Comparison of ENCODE assay signal across 2 cellular contexts in genomic region chr16:54657709-54658102, GRCh38.
TF ChIP-seq lines count a peak whose summit lies in the region.

No MANE protein-coding gene starts in this region.

TF ChIP-seq in liver, 16 proteins besides CTCF, POLR2A, EP300 and RAD21:
- TF ChIP-seq FOXA2 (IDR thresholded peaks at IDR 0.05), result peak; percentile 91
- TF ChIP-seq HNF4A (conservative IDR thresholded peaks at IDR 0.05), result peak; percentile 63 to 72
- TF ChIP-seq RXRA (IDR thresholded peaks at IDR 0.05), result peak; percentile 65 to 79
- TF ChIP-seq NR2F2 (IDR thresholded peaks at IDR 0.05), result peak; percentile 50
- no peak for TF ChIP-seq HNF4G (IDR thresholded peaks at IDR 0.05)
- peak; percentile 86 for TF ChIP-seq FOXA1 (IDR thresholded peaks at IDR 0.05)
- peak; percentile 43 for TF ChIP-seq SP1 (IDR thresholded peaks at IDR 0.05)
- no peak for TF ChIP-seq MAX (IDR thresholded peaks at IDR 0.05)
- peak; percentile 44 to 61 for TF ChIP-seq JUND (IDR thresholded peaks at IDR 0.05)
- TF ChIP-seq YY1 (IDR thresholded peaks at IDR 0.05), result peak; percentile 66
- no peak for TF ChIP-seq GABPA (IDR thresholded peaks at IDR 0.05 in 1 of 2, conservative IDR thresholded peaks at IDR 0.05 in 1 of 2)
- peak in 1 of 2 donors; percentile 35 for TF ChIP-seq EGR1 (IDR thresholded peaks at IDR 0.05; ENCODE audit: low read depth in 2 of 2)
TF ChIP-seq in liver: peak in this region for 9.

TF ChIP-seq in HepG2, 621 proteins besides CTCF, POLR2A, EP300 and RAD21:
- TF ChIP-seq KDM5A (IDR thresholded peaks at IDR 0.05; ENCODE audit: borderline replicate concordance, low read length), result no peak
- TF ChIP-seq NR1H2 (CRISPR knock-in tag; IDR thresholded peaks at IDR 0.05; ENCODE audit: borderline replicate concordance, low read depth), result no peak
- no peak for TF ChIP-seq NCOA5 (CRISPR knock-in tag; IDR thresholded peaks at IDR 0.05)
- TF ChIP-seq PHF8 (CRISPR knock-in tag; IDR thresholded peaks at IDR 0.05), result no peak
- no peak for TF ChIP-seq AFF4 (CRISPR knock-in tag; IDR thresholded peaks at IDR 0.05)
- TF ChIP-seq TRAFD1 (CRISPR knock-in tag; IDR thresholded peaks at IDR 0.05; ENCODE audit: borderline replicate concordance), result no peak
- no peak for TF ChIP-seq ZSCAN20 (CRISPR knock-in tag; IDR thresholded peaks at IDR 0.05; ENCODE audit: borderline replicate concordance)
- TF ChIP-seq ZNF768 (CRISPR knock-in tag; IDR thresholded peaks at IDR 0.05), result no peak
- TF ChIP-seq ZNF407 (CRISPR knock-in tag; IDR thresholded peaks at IDR 0.05; ENCODE audit: not compliant biosample characterization), result no peak
- no peak for TF ChIP-seq CEBPB (IDR thresholded peaks at IDR 0.05; ENCODE audit: borderline replicate concordance, low read depth, low read length)
- no peak for TF ChIP-seq MATR3 (CRISPR knock-in tag; IDR thresholded peaks at IDR 0.05)
- TF ChIP-seq U2AF1 (optimal IDR thresholded peaks at IDR 0.05; ENCODE audit: low read depth, low read length), result no peak
- TF ChIP-seq SUZ12 (IDR thresholded peaks at IDR 0.05; ENCODE audit: low read depth, low read length), result no peak
- TF ChIP-seq ZNF792 (CRISPR knock-in tag; IDR thresholded peaks at IDR 0.05), result no peak
